Comparison of ENCODE assay signal across 20 cellular contexts in genomic region chr10:91528768-91529167, GRCh38.
DNase-seq lines count a peak whose midpoint lies in the region; ATAC-seq, FAIRE-seq and TF ChIP-seq lines count a peak whose summit lies in the region.
"Had no signal": no experiment of that assay in that cellular context is flagged by ENCODE, and none has a peak within 500 bp of the region (broad histone marks: within the 10 kb centered on the region; RNA-seq: fewer than 3 reads in every experiment).

No MANE protein-coding gene starts in this region.

- FAIRE-seq in HepG2 (lab: Jason Lieb, UNC): no peak
- FAIRE-seq in pancreas (lab: Jason Lieb, UNC): no peak
- FAIRE-seq: GM12892, GM18507, HTR-8/SVneo had no signal

- H4K20me1 ChIP-seq in HepG2 (ENCODE audit: insufficient read depth, low read length) (no peaks in the 10 kb centered on the region), neural progenitor cell (ENCODE audit: low read depth) (no peaks in the 10 kb centered on the region)
- H4K20me1 ChIP-seq: BLaER1 treated with 17β-estradiol and CSF1 and Interleukin-3, amounts not matched to agents 10 nM and 100 nM had no signal

- H2AFZ ChIP-seq in HepG2 (ENCODE audit: low read length) (no peak overlapping the region), neural progenitor cell (replicated peaks) (no peak overlapping the region)

- BruUV-seq in HepG2 (replicated peaks; lab: Mats Ljungman, UMichigan): no TSS peak

- H3K9me3 ChIP-seq in liver (ENCODE audit: control insufficient read depth in 4 of 4, low read length in 3 of 4) (no peaks in the 10 kb centered on the region), HepG2 (ENCODE audit: low read length) (no peaks in the 10 kb centered on the region), pancreas (no peaks in the 10 kb centered on the region), neural progenitor cell (ENCODE audit: low read depth) (no peaks in the 10 kb centered on the region)
- H3K9me3 ChIP-seq: BLaER1 treated with 17β-estradiol and CSF1 and Interleukin-3, amounts not matched to agents 10 nM and 100 nM had no signal

- no peak overlapping the region for H3K9ac ChIP-seq in liver (ENCODE audit: low read depth in 1 of 2, low read length in 2 of 2)
- H3K9ac ChIP-seq in HepG2 (ENCODE audit: insufficient read depth, low read depth, low read length): no peak overlapping the region
- no peak overlapping the region for H3K9ac ChIP-seq in neural progenitor cell
- H3K9ac ChIP-seq: BLaER1 treated with 17β-estradiol and CSF1 and Interleukin-3, amounts not matched to agents 10 nM and 100 nM had no signal

- no peaks in the 10 kb centered on the region for H3K4me1 Mint-ChIP-seq in neural progenitor cell
- H3K4me1 Mint-ChIP-seq: IgD-negative memory B cell had no signal

- intact Hi-C loops in HepG2 (cut with micrococcal nuclease; ENCODE audit: unreplicated experiment) (no loop called here), pancreas (cut with DNase I) (no loop called here)

- TF ChIP-seq CTCF in liver (IDR thresholded peaks at IDR 0.05; ENCODE audit: low read depth, low read length, missing input control): no peak
- no peak for TF ChIP-seq CTCF in HepG2 (CRISPR knock-in tag; IDR thresholded peaks at IDR 0.05)
- TF ChIP-seq CTCF in pancreas (IDR thresholded peaks at IDR 0.05): no peak
- no peak for TF ChIP-seq CTCF in neural progenitor cell (IDR thresholded peaks at IDR 0.05)

- H3K4me3 Mint-ChIP-seq in neural progenitor cell: no peak overlapping the region
- H3K4me3 Mint-ChIP-seq: CD8-positive, alpha-beta T cell; HFFc6; IgD-negative memory B cell had no signal

- 88% methylated on average over 1 of the region's 1 CpG for WGBS in liver
- 33% methylated on average over 1 of the region's 1 CpG for WGBS in HepG2 (ENCODE audit: low lambda C conversion rate)
- WGBS in pancreas, 2 donors: 40 to 57% methylated on average over 1 of the region's 1 CpG

- H3K79me2 ChIP-seq in HepG2 (ENCODE audit: insufficient read depth, low read length) (no peaks in the 10 kb centered on the region), neural progenitor cell (ENCODE audit: low read depth) (no peaks in the 10 kb centered on the region)

- H3K27me3 ChIP-seq in liver (ENCODE audit: control insufficient read depth in 4 of 4, insufficient read depth in 4 of 4, low read length in 3 of 4): no peaks in the 10 kb centered on the region
- H3K27me3 ChIP-seq in HepG2 (ENCODE audit: control insufficient read depth in 1 of 2, insufficient read depth in 2 of 2, low read length in 2 of 2): no peaks in the 10 kb centered on the region; a peak in 1 of 5 replicates
- H3K27me3 ChIP-seq in pancreas: no peaks in the 10 kb centered on the region
- H3K27me3 ChIP-seq in neural progenitor cell: no peaks in the 10 kb centered on the region
- H3K27me3 ChIP-seq: BLaER1 treated with 17β-estradiol and CSF1 and Interleukin-3, amounts not matched to agents 10 nM and 100 nM had no signal

- CTCF ChIA-PET in HepG2 (lab: Yijun Ruan, JAX; ENCODE audit: low intra/inter-chr PET ratio, low total read pairs): no interaction called here

- H3K4me1 ChIP-seq in liver (ENCODE audit: control insufficient read depth in 4 of 4, insufficient read depth in 4 of 4, low read length in 3 of 4): peaks cover 13 to 41% (median 30%) of the 10 kb centered on the region in 4 donors
- H3K4me1 ChIP-seq in HepG2 (ENCODE audit: insufficient read depth, low read length): 0 out of 2 replicates have a peak, but pooled peaks cover 6% of the 10 kb centered on the region
- H3K4me1 ChIP-seq in pancreas: peaks cover 9 to 22% (median 17%) of the 10 kb centered on the region in 3 donors
- H3K4me1 ChIP-seq in neural progenitor cell: no peaks in the 10 kb centered on the region

- no peak for DNase-seq in HepG2 (ENCODE audit: low spot score)
- DNase-seq in left lobe of liver (ENCODE audit: low spot score): no peak
- DNase-seq in pancreas: peak in 5 of 6 donors; percentile 42 to 70 (median 58)
- no peak for DNase-seq in neural progenitor cell (ENCODE audit: low spot score)
- DNase-seq in NCI-H128 (lab: John Stamatoyannopoulos, UW; ENCODE audit: unreplicated experiment): no peak
- DNase-seq: 8988T; Calu3; CD8-positive, alpha-beta T cell; GDM1; GOT3; H7; HFFc6 had no signal

- no peak overlapping the region for H3K27ac Mint-ChIP-seq in neural progenitor cell
- H3K27ac Mint-ChIP-seq: CD8-positive, alpha-beta T cell; HFFc6; IgD-negative memory B cell had no signal

- POLR2A ChIA-PET in HepG2 (lab: Yijun Ruan, JAX): no interaction called here

- no peaks in the 10 kb centered on the region for H3K9me3 Mint-ChIP-seq in neural progenitor cell
- H3K9me3 Mint-ChIP-seq: CD8-positive, alpha-beta T cell; HFFc6; IgD-negative memory B cell had no signal

- TF ChIP-seq EP300 in HepG2 (IDR thresholded peaks at IDR 0.05; ENCODE audit: low read depth in 2 of 2, low read length in 2 of 2): no peak
- no peak for TF ChIP-seq EP300 in HepG2 (CRISPR knock-in tag; IDR thresholded peaks at IDR 0.05; ENCODE audit: borderline replicate concordance)

- peak overlapping the region; percentile 87 to 90 for H3K27ac ChIP-seq in liver (ENCODE audit: low read depth in 1 of 2, low read length in 2 of 2)
- H3K27ac ChIP-seq in HepG2 (ENCODE audit: extremely low read length, insufficient read depth, low read length): no peak overlapping the region
- peak overlapping the region; percentile 43 to 81 (median 71) for H3K27ac ChIP-seq in pancreas
- no peak overlapping the region for H3K27ac ChIP-seq in neural progenitor cell
- H3K27ac ChIP-seq: BLaER1 treated with 17β-estradiol and CSF1 and Interleukin-3, amounts not matched to agents 10 nM and 100 nM had no signal

- H3K36me3 ChIP-seq in liver (ENCODE audit: control insufficient read depth in 4 of 4, insufficient read depth in 3 of 4, low read depth in 1 of 4, low read length in 3 of 4) (no peaks in the 10 kb centered on the region), HepG2 (replicated peaks in 1 of 2; ENCODE audit: control insufficient read depth in 1 of 2, insufficient read depth in 2 of 2, low read length in 2 of 2) (no peaks in the 10 kb centered on the region), pancreas (no peaks in the 10 kb centered on the region), neural progenitor cell (no peaks in the 10 kb centered on the region)
- H3K36me3 ChIP-seq: BLaER1 treated with 17β-estradiol and CSF1 and Interleukin-3, amounts not matched to agents 10 nM and 100 nM had no signal

- no peak for TF ChIP-seq POLR2A in HepG2 (IDR thresholded peaks at IDR 0.05; ENCODE audit: insufficient read depth in 1 of 2, low read depth in 2 of 2, low read length in 2 of 2)

- ATAC-seq in HepG2 (no peak), left lobe of liver (peak; percentile 4), pancreas (peak; percentile 62 to 88 (median 78)), HG02884 (IDR thresholded peaks at IDR 0.05; ENCODE audit: unreplicated experiment) (no peak)
- ATAC-seq: CD8-positive, alpha-beta T cell; HCT116 had no signal

- no peaks in the 10 kb centered on the region for H3F3A ChIP-seq in neural progenitor cell (ENCODE audit: low read depth)

- peaks cover 6% of the 10 kb centered on the region for H3K27me3 Mint-ChIP-seq in neural progenitor cell (ENCODE audit: insufficient read depth, low read depth)

- in situ Hi-C loops in HepG2 (cut with HindIII; ENCODE audit: extremely low pct_ligation_motif_present, low pct_unique_long_range_greater_than_20kb): no loop called here

- no peaks in the 10 kb centered on the region for H3K36me3 Mint-ChIP-seq in neural progenitor cell
- H3K36me3 Mint-ChIP-seq: CD8-positive, alpha-beta T cell had no signal

- TF ChIP-seq RAD21 in liver (IDR thresholded peaks at IDR 0.05) (no peak), HepG2 (CRISPR knock-in tag; IDR thresholded peaks at IDR 0.05) (no peak)

- no peak overlapping the region for H3K4me3 ChIP-seq in liver (ENCODE audit: low read depth in 1 of 3, low read length in 3 of 3)
- H3K4me3 ChIP-seq in HepG2 (replicated peaks in 1 of 3; ENCODE audit: insufficient read depth in 1 of 3, low read depth in 2 of 3, low read length in 3 of 3): no peak overlapping the region
- no peak overlapping the region for H3K4me3 ChIP-seq in pancreas
- H3K4me3 ChIP-seq in neural progenitor cell: no peak overlapping the region
- H3K4me3 ChIP-seq: BLaER1 treated with 17β-estradiol and CSF1 and Interleukin-3, amounts not matched to agents 10 nM and 100 nM had no signal

- no peak overlapping the region for H3K4me2 ChIP-seq in HepG2 (ENCODE audit: low read depth, low read length)
- H3K4me2 ChIP-seq in neural progenitor cell: no peak overlapping the region
- H3K4me2 ChIP-seq: BLaER1 treated with 17β-estradiol and CSF1 and Interleukin-3, amounts not matched to agents 10 nM and 100 nM had no signal

TF ChIP-seq in liver, 16 proteins besides CTCF, POLR2A, EP300 and RAD21 (continues in another document):
- TF ChIP-seq HNF4G (IDR thresholded peaks at IDR 0.05) (no peak), ZBTB33 (IDR thresholded peaks at IDR 0.05) (no peak), FOXA1 (IDR thresholded peaks at IDR 0.05) (no peak)

TF ChIP-seq in HepG2, 621 proteins besides CTCF, POLR2A, EP300 and RAD21 (continues in another document):
- TF ChIP-seq PAX8 (CRISPR knock-in tag; IDR thresholded peaks at IDR 0.05; ENCODE audit: borderline replicate concordance) (no peak), FOXA3 (CRISPR knock-in tag; IDR thresholded peaks at IDR 0.05) (no peak), POGK (CRISPR knock-in tag; conservative IDR thresholded peaks at IDR 0.05) (no peak), TFDP1 (CRISPR knock-in tag; IDR thresholded peaks at IDR 0.05; ENCODE audit: borderline replicate concordance) (no peak)

Comparison
In these comparisons a context has a peak if more than half of its experiments do, and no peak if none do; other contexts are left out.
1. H3K27ac ChIP-seq: peak in liver (2 of 2) and pancreas (4 of 4); none in HepG2 (single experiment) and neural progenitor cell (single experiment).
2. ATAC-seq: peak in left lobe of liver (single experiment) and pancreas (4 of 4); none in HepG2 (single experiment) and HG02884 (single experiment).
3. DNase-seq: peak in pancreas (5 of 6); none in HepG2 (single experiment), left lobe of liver (single experiment), neural progenitor cell (single experiment) and NCI-H128 (single experiment).